ENCODE assay signal across 8 cellular contexts in the genomic region with DNA sequence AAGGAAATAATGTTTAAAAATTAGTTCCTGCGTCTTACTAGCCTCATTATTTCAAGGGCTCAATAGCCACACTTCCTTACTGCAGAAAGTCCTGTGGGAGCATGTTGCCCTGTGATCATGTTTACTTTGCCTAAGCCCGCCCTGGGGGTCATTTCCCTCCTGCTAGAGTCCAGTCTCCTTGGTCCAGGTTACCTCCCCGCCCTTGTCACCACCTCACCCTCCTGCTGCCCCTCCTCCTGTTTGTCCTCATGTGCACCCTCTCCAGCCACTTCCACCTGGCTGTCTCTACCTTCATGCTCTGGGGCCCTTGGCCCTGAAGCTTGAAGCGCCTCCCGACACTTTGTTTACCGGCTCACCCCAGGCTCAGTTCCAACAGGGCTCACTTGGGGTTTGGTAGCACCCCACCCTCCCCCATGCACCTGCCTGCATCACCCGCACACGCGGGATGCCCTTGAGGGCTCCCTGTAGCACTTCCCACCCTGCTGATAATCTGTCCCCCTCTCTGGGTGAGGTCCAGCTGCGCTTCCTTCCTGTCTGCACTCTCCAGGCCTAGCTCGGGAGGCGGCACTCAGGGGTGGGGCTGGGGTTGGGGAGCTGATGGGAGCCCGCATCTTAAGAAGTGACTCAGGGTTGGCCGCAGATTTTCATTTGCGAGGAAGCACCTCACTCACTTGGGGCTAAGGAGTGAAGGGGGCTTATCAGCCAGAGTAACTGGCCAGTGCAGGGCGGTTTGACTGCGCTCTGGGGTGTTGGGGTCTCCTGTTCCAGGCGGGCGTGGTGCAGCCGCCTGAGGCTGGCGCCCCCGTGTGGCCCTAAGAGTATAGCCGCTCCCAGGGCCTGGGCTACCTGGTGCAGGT. TPM values are rescaled to one million over a fixed set of nuclear protein-coding genes. Genes with fewer than 3 reads are reported as not detected.
A peak's percentile ranks its signal among the peaks of the same experiment; 100 is the strongest.
DNase-seq lines count a peak whose midpoint lies in the region; ATAC-seq, FAIRE-seq and TF ChIP-seq lines count a peak whose summit lies in the region.

No MANE protein-coding gene starts in this region.

- H3K9me3 ChIP-seq in right cardiac atrium (ENCODE audit: control insufficient read depth, low read length), result no peaks in the 10 kb centered on the region

- H3K9me3 Mint-ChIP-seq in stimulated activated memory B cell treated with anti-CD40 and anti-IgM and Interleukin-4, amounts not matched to agents 10 μg/mL and 1 μg/mL and 100 μg/mL, for 72 hours, result no peaks in the 10 kb centered on the region

- no peak for TF ChIP-seq POLR2A in GM12892 (IDR thresholded peaks at IDR 0.05; ENCODE audit: low read depth, low read length)

- peaks cover 63% of the 10 kb centered on the region for H3K4me1 Mint-ChIP-seq in stimulated activated memory B cell treated with anti-CD40 and anti-IgM and Interleukin-4, amounts not matched to agents 10 μg/mL and 1 μg/mL and 100 μg/mL, for 72 hours

- H3K4me3 ChIP-seq in AG09309 (ENCODE audit: control insufficient read depth, low read depth, low read length), result no peak overlapping the region
- H3K4me3 ChIP-seq in right cardiac atrium (ENCODE audit: low read length), result no peak overlapping the region

- TF ChIP-seq CTCF in AG09309 (IDR thresholded peaks at IDR 0.05; ENCODE audit: control insufficient read depth, insufficient read depth, low read depth, low read length, missing control alignments), result peak; percentile 45

- H3K4me3 Mint-ChIP-seq in stimulated activated memory B cell treated with anti-CD40 and anti-IgM and Interleukin-4, amounts not matched to agents 10 μg/mL and 1 μg/mL and 100 μg/mL, for 72 hours, result no peak overlapping the region

- DNase-seq in AG09309 (ENCODE audit: low read depth), result no peak
- peak; percentile 40 for DNase-seq in GM12892 (ENCODE audit: insufficient read length)
- DNase-seq in NCI-H510A (lab: John Stamatoyannopoulos, UW), result peak; percentile 86
- DNase-seq in activated T-cell treated with anti-CD3 and anti-CD28 coated beads, Interleukin-2, amount 50 U/mL, for 48 hours, result peak; percentile 58 to 70
- DNase-seq in right cardiac atrium, result peak in 2 of 3 donors; percentile 53 to 76

- H3K4me1 ChIP-seq in right cardiac atrium (ENCODE audit: control insufficient read depth, insufficient read depth, low read length), result no peaks in the 10 kb centered on the region

- no peak overlapping the region for H3K27ac ChIP-seq in right cardiac atrium (ENCODE audit: low read length)

- intact Hi-C loops in right cardiac atrium (cut with DNase I), result loop anchor here in 1 of 4 donors (10.0 kb wide), 1 partner anchor 95 kb away; no protein-coding TSS in a partner anchor

- no peaks in the 10 kb centered on the region for H3K27me3 ChIP-seq in right cardiac atrium (ENCODE audit: control insufficient read depth, insufficient read depth)

- no peaks in the 10 kb centered on the region for H3K36me3 Mint-ChIP-seq in stimulated activated memory B cell treated with anti-CD40 and anti-IgM and Interleukin-4, amounts not matched to agents 10 μg/mL and 1 μg/mL and 100 μg/mL, for 72 hours

- FAIRE-seq in GM12892 (lab: Jason Lieb, UNC), result no peak

- 26% methylated on average over 23 of the region's 23 CpGs for WGBS in right cardiac atrium

- H3K27me3 Mint-ChIP-seq in stimulated activated memory B cell treated with anti-CD40 and anti-IgM and Interleukin-4, amounts not matched to agents 10 μg/mL and 1 μg/mL and 100 μg/mL, for 72 hours, result peaks cover under 1% of the 10 kb centered on the region

- H3K27ac Mint-ChIP-seq in stimulated activated memory B cell treated with anti-CD40 and anti-IgM and Interleukin-4, amounts not matched to agents 10 μg/mL and 1 μg/mL and 100 μg/mL, for 72 hours, result peak overlapping the region; percentile 97

- ATAC-seq in right cardiac atrium (peak; percentile 64 to 85), HG02981 (IDR thresholded peaks at IDR 0.05; ENCODE audit: unreplicated experiment) (no peak), HG02678 (IDR thresholded peaks at IDR 0.05; ENCODE audit: unreplicated experiment) (no peak)
- ATAC-seq in stimulated activated memory B cell treated with anti-CD40 and anti-IgM and Interleukin-4, amounts not matched to agents 10 μg/mL and 1 μg/mL and 100 μg/mL, for 72 hours, result peak; percentile 31

RNA-seq across cellular contexts. Expression of a gene that starts 40.1 kb away (rescaled TPM):
- not detected for polyA plus RNA-seq in GM12892 (2012; ENCODE audit: missing spikeins)
- under 1 TPM in 3 of 4 donors, not detected in 1; 0.31 to 0.95 (median 0.44) TPM for total RNA-seq in right cardiac atrium
- polyA plus RNA-seq in right cardiac atrium, result 0.61 TPM

RNA-seq across cellular contexts. Expression of a gene that starts 49.8 kb away (rescaled TPM):
- polyA plus RNA-seq in GM12892 (2012; ENCODE audit: missing spikeins), result 13.5 TPM
- total RNA-seq in right cardiac atrium, result 10 to 100 TPM; 24.8 to 30.2 (median 26.9) TPM
- 33.0 TPM for polyA plus RNA-seq in right cardiac atrium

Comparison
In these comparisons a context has a peak if more than half of its experiments do, and no peak if none do; other contexts are left out.
1. ATAC-seq: peak in right cardiac atrium (2 of 2) and stimulated activated memory B cell treated with anti-CD40 and anti-IgM and Interleukin-4, amounts not matched to agents 10 μg/mL and 1 μg/mL and 100 μg/mL, for 72 hours (single experiment); none in HG02981 (single experiment) and HG02678 (single experiment).